ENCODE assay signal across 1 cellular context in genomic region chr2:201122276-201122675, GRCh38.
TF ChIP-seq lines count a peak whose summit lies in the region.

No MANE protein-coding gene starts in this region.

TF ChIP-seq in SK-N-SH, 30 proteins besides CTCF, POLR2A, EP300 and RAD21:
- no peak for TF ChIP-seq NRF1 (IDR thresholded peaks at IDR 0.05; ENCODE audit: low read depth, low read length)
- TF ChIP-seq GABPA (IDR thresholded peaks at IDR 0.05; ENCODE audit: low read depth): no peak
- TF ChIP-seq TAF1 (IDR thresholded peaks at IDR 0.05; ENCODE audit: borderline replicate concordance, low read depth, low read length): no peak
- TF ChIP-seq TEAD4 (IDR thresholded peaks at IDR 0.05; ENCODE audit: borderline replicate concordance, insufficient read depth): no peak
